Comparison of ENCODE assay signal across 18 cellular contexts in the genomic region with DNA sequence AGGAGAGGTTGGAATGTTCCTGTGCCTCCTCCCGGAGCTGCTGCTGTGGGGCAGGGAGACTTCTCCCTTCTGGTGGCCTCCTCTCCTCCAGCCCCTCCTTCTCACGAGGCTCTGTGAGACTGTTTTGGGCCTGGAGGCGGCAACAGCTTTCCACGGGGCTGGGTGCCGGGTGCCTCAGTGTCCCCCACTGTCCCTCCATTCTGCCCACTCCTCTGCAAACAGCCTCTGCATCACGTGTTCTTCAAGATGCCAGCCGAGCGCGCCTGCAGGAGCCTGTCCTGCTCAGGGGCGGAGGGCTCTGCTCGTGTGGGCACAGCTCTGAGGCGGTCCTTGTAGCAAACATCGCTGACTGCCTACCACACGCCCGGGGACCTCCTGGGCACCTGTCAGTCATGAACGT.
DNase-seq lines count a peak whose midpoint lies in the region; ATAC-seq, FAIRE-seq and TF ChIP-seq lines count a peak whose summit lies in the region.
"Had no signal": no experiment of that assay in that cellular context is flagged by ENCODE, and none has a peak within 500 bp of the region (broad histone marks: within the 10 kb centered on the region; RNA-seq: fewer than 3 reads in every experiment).

No MANE protein-coding gene starts in this region.

- intact Hi-C loops in HepG2 (cut with micrococcal nuclease; ENCODE audit: unreplicated experiment) = no loop called here
- intact Hi-C loops in right lobe of liver (cut with DNase I) = loop anchor here in 1 of 2 donors (10.0 kb wide), 1 partner anchor 62 kb away; no protein-coding TSS in a partner anchor
- intact Hi-C loops in posterior vena cava (cut with DNase I) = no loop called here

- no peak overlapping the region for H3K9ac ChIP-seq in HepG2 (ENCODE audit: insufficient read depth, low read depth, low read length)

- TF ChIP-seq CTCF in HepG2 (CRISPR knock-in tag; IDR thresholded peaks at IDR 0.05) (no peak), right lobe of liver (IDR thresholded peaks at IDR 0.05) (no peak), GM10248 (IDR thresholded peaks at IDR 0.05; ENCODE audit: control extremely low read depth, extremely low read depth, low read depth, missing control alignments) (no peak)

- H3K4me3 ChIP-seq in HepG2 (replicated peaks in 1 of 3; ENCODE audit: insufficient read depth in 1 of 3, low read depth in 2 of 3, low read length in 3 of 3) = no peak overlapping the region
- no peak overlapping the region for H3K4me3 ChIP-seq in right lobe of liver
- H3K4me3 ChIP-seq: HAP-1 had no signal

- H3K9me3 ChIP-seq in HepG2 (ENCODE audit: low read length) (no peaks in the 10 kb centered on the region), right lobe of liver (no peaks in the 10 kb centered on the region)
- H3K9me3 ChIP-seq: HAP-1 had no signal

- WGBS in HepG2 (ENCODE audit: low lambda C conversion rate) = 94% methylated on average over 14 of the region's 16 CpGs
- WGBS in right lobe of liver (ENCODE audit: insufficient coverage, low coverage, low lambda C conversion rate, missing lambda C conversion rate) = 100% methylated on average over 1 of the region's 16 CpGs

- H4K20me1 ChIP-seq in HepG2 (ENCODE audit: insufficient read depth, low read length) = no peaks in the 10 kb centered on the region

- H3K4me1 ChIP-seq in HepG2 (ENCODE audit: insufficient read depth, low read length) = no peaks in the 10 kb centered on the region
- no peaks in the 10 kb centered on the region for H3K4me1 ChIP-seq in right lobe of liver
- H3K4me1 ChIP-seq: HAP-1 had no signal

- no peaks in the 10 kb centered on the region for H3K79me2 ChIP-seq in HepG2 (ENCODE audit: insufficient read depth, low read length)

- TF ChIP-seq EP300 in HepG2 (IDR thresholded peaks at IDR 0.05; ENCODE audit: low read depth in 2 of 2, low read length in 2 of 2) (no peak), HepG2 (CRISPR knock-in tag; IDR thresholded peaks at IDR 0.05; ENCODE audit: borderline replicate concordance) (no peak)

- TF ChIP-seq POLR2A in HepG2 (IDR thresholded peaks at IDR 0.05; ENCODE audit: insufficient read depth in 1 of 2, low read depth in 2 of 2, low read length in 2 of 2) (no peak), right lobe of liver (IDR thresholded peaks at IDR 0.05) (no peak)

- ATAC-seq in HepG2 (no peak), right lobe of liver (no peak)

- DNase-seq in HepG2 (ENCODE audit: low spot score) (no peak), right lobe of liver (no peak), posterior vena cava (ENCODE audit: low spot score) (peak; percentile 45), GM10248 (ENCODE audit: extremely low spot score) (no peak), dedifferentiated amniotic fluid mesenchymal stem cell (ENCODE audit: extremely low spot score) (no peak)
- no peak for DNase-seq in central memory CD4-positive, alpha-beta T cell
- no peak for DNase-seq in activated CD4-positive, alpha-beta T cell treated with anti-CD3 and anti-CD28 coated beads, Interleukin-2, amount 50 U/mL, for 4 hours
- DNase-seq: 8988T; CD4-positive, CD25-positive, alpha-beta regulatory T cell; CD8-positive, alpha-beta memory T cell; COR-L47; DMS 273 treated with DMSO at 0.1 percent for 48 hours; DMS53; DND-41 had no signal

- BruUV-seq in HepG2 (replicated peaks; lab: Mats Ljungman, UMichigan) = no TSS peak

- CTCF ChIA-PET in HepG2 (lab: Yijun Ruan, JAX; ENCODE audit: low intra/inter-chr PET ratio, low total read pairs) (no interaction called here), GM10248 (lab: Yijun Ruan, JAX) (interaction anchor here (0.6 kb wide), 1 partner anchor 11 kb away, joined by 3 read pairs; no protein-coding TSS in a partner anchor)

- no peaks in the 10 kb centered on the region for H3K27me3 ChIP-seq in HepG2 (ENCODE audit: control insufficient read depth in 1 of 2, insufficient read depth in 2 of 2, low read length in 2 of 2)
- no peaks in the 10 kb centered on the region for H3K27me3 ChIP-seq in right lobe of liver

- H3K27ac ChIP-seq in HepG2 (ENCODE audit: extremely low read length, insufficient read depth, low read length) (no peak overlapping the region), right lobe of liver (no peak overlapping the region), cingulate gyrus (ENCODE audit: low read depth, low read length) (peak overlapping the region; percentile 39)

- no peak for TF ChIP-seq RAD21 in HepG2 (CRISPR knock-in tag; IDR thresholded peaks at IDR 0.05)

- H2AFZ ChIP-seq in HepG2 (ENCODE audit: low read length) = no peak overlapping the region

- FAIRE-seq in HepG2 (lab: Jason Lieb, UNC) = no peak
- FAIRE-seq: GM12891, GM19239 had no signal

- no peak overlapping the region for H3K4me2 ChIP-seq in HepG2 (ENCODE audit: low read depth, low read length)

- POLR2A ChIA-PET in HepG2 (lab: Yijun Ruan, JAX) = no interaction called here
- POLR2A ChIA-PET in GM10248 (lab: Yijun Ruan, JAX) = no interaction called here

- H3K36me3 ChIP-seq in HepG2 (replicated peaks in 1 of 2; ENCODE audit: control insufficient read depth in 1 of 2, insufficient read depth in 2 of 2, low read length in 2 of 2) = peaks cover 0 to 6% of the 10 kb centered on the region in 2 experiments; a peak in 3 of 5 replicates
- H3K36me3 ChIP-seq in right lobe of liver = no peaks in the 10 kb centered on the region
- H3K36me3 ChIP-seq: HAP-1 had no signal

- in situ Hi-C loops in HepG2 (cut with HindIII; ENCODE audit: extremely low pct_ligation_motif_present, low pct_unique_long_range_greater_than_20kb) = no loop called here

TF ChIP-seq in HepG2, 621 proteins besides CTCF, POLR2A, EP300 and RAD21:
- TF ChIP-seq AGO2 (optimal IDR thresholded peaks at IDR 0.05; ENCODE audit: low read depth, low read length) (peak; percentile 23), ZNF274 (CRISPR knock-in tag; IDR thresholded peaks at IDR 0.05) (no peak), ZNF12 (CRISPR knock-in tag; IDR thresholded peaks at IDR 0.05) (no peak), ZNF407 (CRISPR knock-in tag; IDR thresholded peaks at IDR 0.05; ENCODE audit: not compliant biosample characterization) (no peak)
